In the genomic region with DNA sequence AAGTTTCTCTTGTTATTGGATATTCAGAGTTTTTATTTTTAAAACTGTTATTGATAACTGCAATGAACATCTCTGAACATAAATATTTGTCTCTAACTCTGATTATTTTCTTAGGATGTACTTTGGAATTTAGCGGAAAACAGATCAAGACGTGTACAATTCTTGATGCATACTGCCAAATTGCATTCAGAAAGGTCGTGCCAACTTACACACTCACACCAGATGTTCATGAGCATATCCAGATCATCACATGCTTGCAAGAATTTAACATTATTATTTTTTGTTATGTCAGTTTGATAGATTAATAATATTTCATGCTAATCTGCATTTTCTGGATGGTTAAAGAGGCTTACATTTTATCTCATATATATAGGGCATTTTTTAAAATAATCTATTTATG, we compare ENCODE assay signal across 17 cellular contexts.
A peak's percentile ranks its signal among the peaks of the same experiment; 100 is the strongest.
DNase-seq lines count a peak whose midpoint lies in the region; TF ChIP-seq lines count a peak whose summit lies in the region.
"Had no signal": no experiment of that assay in that cellular context is flagged by ENCODE, and none has a peak within 500 bp of the region (broad histone marks: within the 10 kb centered on the region; RNA-seq: fewer than 3 reads in every experiment).

No MANE protein-coding gene starts in this region.

- DNase-seq in AG10803 (ENCODE audit: low read depth) (peak; percentile 44), NCI-H446 treated with DMSO at 0.1 percent for 48 hours (lab: John Stamatoyannopoulos, UW) (peak; percentile 46), fibroblast of gingiva (ENCODE audit: low read depth) (peak; percentile 67), fibroblast of the conjunctiva (ENCODE audit: low read depth) (peak; percentile 54), LoVo (ENCODE audit: low spot score) (no peak), vagina (ENCODE audit: extremely low spot score in 2 of 2) (no peak)
- DNase-seq: Caco-2; CD4-positive, CD25-positive, alpha-beta regulatory T cell; CD8-positive, alpha-beta T cell; DMS53; DMS79 treated with DMSO at 0.1 percent for 48 hours; GF-D8; GOT3; HFFc6 had no signal

- H3K36me3 ChIP-seq in vagina: no peaks in the 10 kb centered on the region
- H3K36me3 ChIP-seq: BLaER1, HAP-1 had no signal

- TF ChIP-seq CTCF in AG10803 (conservative IDR thresholded peaks at IDR 0.05; ENCODE audit: low read length) (no peak), vagina (IDR thresholded peaks at IDR 0.05) (no peak)

- no peaks in the 10 kb centered on the region for H3K4me1 ChIP-seq in vagina
- H3K4me1 ChIP-seq: BLaER1, Caco-2, HAP-1 had no signal

- intact Hi-C loops in vagina (cut with DNase I): no loop called here

- no peak for TF ChIP-seq POLR2A in vagina (IDR thresholded peaks at IDR 0.05)

- H3K4me3 ChIP-seq in AG10803 (ENCODE audit: low read length): no peak overlapping the region
- no peak overlapping the region for H3K4me3 ChIP-seq in vagina
- H3K4me3 ChIP-seq: BLaER1, HAP-1 had no signal

- no peaks in the 10 kb centered on the region for H3K27me3 ChIP-seq in vagina
- H3K27me3 ChIP-seq: BLaER1 had no signal

- H3K9me3 ChIP-seq in vagina: no peaks in the 10 kb centered on the region
- H3K9me3 ChIP-seq: Caco-2, HAP-1 had no signal

- H3K27ac ChIP-seq in vagina: no peak overlapping the region
- H3K27ac ChIP-seq: BLaER1, C4-2B had no signal

Comparison
In these comparisons a context has a peak if more than half of its experiments do, and no peak if none do; other contexts are left out.
1. DNase-seq: peak in AG10803 (single experiment), NCI-H446 treated with DMSO at 0.1 percent for 48 hours (single experiment), fibroblast of gingiva (single experiment) and fibroblast of the conjunctiva (single experiment); none in LoVo (single experiment) and vagina (0 of 2).